ENCODE assay signal across 12 cellular contexts in genomic region chr1:101253976-101254660, GRCh38. TPM values are rescaled to one million over a fixed set of nuclear protein-coding genes. Genes with fewer than 3 reads are reported as not detected.
A peak's percentile ranks its signal among the peaks of the same experiment; 100 is the strongest.
DNase-seq lines count a peak whose midpoint lies in the region; ATAC-seq and TF ChIP-seq lines count a peak whose summit lies in the region.
"Had no signal": no experiment of that assay in that cellular context is flagged by ENCODE, and none has a peak within 500 bp of the region (broad histone marks: within the 10 kb centered on the region; RNA-seq: fewer than 3 reads in every experiment).

No MANE protein-coding gene starts in this region.

- no peaks in the 10 kb centered on the region for H3K27me3 ChIP-seq in esophagus muscularis mucosa

- no peaks in the 10 kb centered on the region for H3K36me3 ChIP-seq in esophagus muscularis mucosa

- H3K4me3 ChIP-seq in esophagus muscularis mucosa: no peak overlapping the region

- no peak for ATAC-seq in HG03469 (IDR thresholded peaks at IDR 0.05; ENCODE audit: unreplicated experiment)
- ATAC-seq: Panc1 had no signal

- no peak for TF ChIP-seq EP300 in esophagus muscularis mucosa (IDR thresholded peaks at IDR 0.05)

- WGBS in esophagus muscularis mucosa: 79% methylated on average over 9 of the region's 9 CpGs

- no peak for TF ChIP-seq POLR2A in esophagus muscularis mucosa (IDR thresholded peaks at IDR 0.05; ENCODE audit: low read depth)

- peak; percentile 81 for DNase-seq in A172 (ENCODE audit: low spot score)
- peak; percentile 86 for DNase-seq in ELR (ENCODE audit: low read depth)
- peak; percentile 62 for DNase-seq in OCI-M1 (lab: John Stamatoyannopoulos, UW)
- DNase-seq in fibroblast of peridontal ligament (ENCODE audit: extremely low read depth): peak; percentile 76
- no peak for DNase-seq in iPS-NIHi7 (ENCODE audit: extremely low spot score)
- no peak for DNase-seq in esophagus muscularis mucosa (ENCODE audit: extremely low spot score)
- no peak for DNase-seq in NCI-H2196 (lab: John Stamatoyannopoulos, UW; ENCODE audit: unreplicated experiment)
- DNase-seq: immature natural killer cell had no signal

- H3K27ac ChIP-seq in esophagus muscularis mucosa (replicated peaks in 1 of 4): no peak overlapping the region
- H3K27ac ChIP-seq: KMS-11, parathyroid adenoma had no signal

- H3K9me3 ChIP-seq in esophagus muscularis mucosa: no peaks in the 10 kb centered on the region

- TF ChIP-seq CTCF in esophagus muscularis mucosa (IDR thresholded peaks at IDR 0.05): no peak

- intact Hi-C loops in esophagus muscularis mucosa (cut with DNase I): no loop called here

- H3K4me1 ChIP-seq in esophagus muscularis mucosa: no peaks in the 10 kb centered on the region
- H3K4me1 ChIP-seq: parathyroid adenoma had no signal

RNA-seq across cellular contexts. Expression of gene S1PR1, which starts 17.3 kb away (rescaled TPM):
- 0.50 and 0.91 TPM in 2 replicates for total RNA-seq in A172 (2014; rRNA removed; shearing (Covaris generic))
- 10 to 100 TPM; 17.9 to 98.5 (median 77.4) TPM for total RNA-seq in esophagus muscularis mucosa

Comparison
In these comparisons a context has a peak if more than half of its experiments do, and no peak if none do; other contexts are left out.
1. DNase-seq: peak in A172 (single experiment), ELR (single experiment), OCI-M1 (single experiment) and fibroblast of peridontal ligament (single experiment); none in iPS-NIHi7 (single experiment), esophagus muscularis mucosa (single experiment) and NCI-H2196 (single experiment).